7 cellular contexts compared by ENCODE assay signal in genomic region chr18:32093523-32093922, GRCh38. TPM values are rescaled to one million over a fixed set of nuclear protein-coding genes. Genes with fewer than 3 reads are reported as not detected.
DNase-seq lines count a peak whose midpoint lies in the region; ATAC-seq and TF ChIP-seq lines count a peak whose summit lies in the region.

No MANE protein-coding gene starts in this region.

- peaks cover 9% of the 10 kb centered on the region for H3K79me1 ChIP-seq in mesendoderm (ENCODE audit: low read length)

- no peaks in the 10 kb centered on the region for H3K9me2 ChIP-seq in Karpas-422 (replicated peaks; ENCODE audit: insufficient read depth, low read length)

- peak overlapping the region; percentile 89 for H3K4me3 ChIP-seq in GM12875 (ENCODE audit: low read depth, low read length)
- H3K4me3 ChIP-seq in Karpas-422 (ENCODE audit: low read length): peak overlapping the region; percentile 96
- H3K4me3 ChIP-seq in mesendoderm (ENCODE audit: low read length): peak overlapping the region; percentile 63

- H2BK15ac ChIP-seq in mesendoderm (replicated peaks; ENCODE audit: low read depth): no peak overlapping the region

- peak overlapping the region; percentile 99 for H3K56ac ChIP-seq in mesendoderm (ENCODE audit: low read length)

- WGBS in mesendoderm (ENCODE audit: extremely low coverage, insufficient coverage, low lambda C conversion rate): no CpG with 5 or more reads among the region's 7 CpGs

- peak overlapping the region; percentile 56 for H3K4ac ChIP-seq in mesendoderm (ENCODE audit: low read depth, low read length)

- peaks cover 40% of the 10 kb centered on the region for H3K4me1 Mint-ChIP-seq in brain

- peaks cover 20% of the 10 kb centered on the region for H3K4me1 ChIP-seq in Karpas-422 (ENCODE audit: low read length)
- H3K4me1 ChIP-seq in mesendoderm (ENCODE audit: control insufficient read depth, low read depth, low read length): peaks cover 3% of the 10 kb centered on the region

- H3K23ac ChIP-seq in mesendoderm (ENCODE audit: low read length): no peak overlapping the region

- H4K8ac ChIP-seq in mesendoderm (ENCODE audit: low read depth, low read length): no peak overlapping the region

- no peaks in the 10 kb centered on the region for H3K9me3 ChIP-seq in Karpas-422 (ENCODE audit: low read length)

- no peaks in the 10 kb centered on the region for H3K27me3 ChIP-seq in Karpas-422 (ENCODE audit: low read length)
- no peaks in the 10 kb centered on the region for H3K27me3 ChIP-seq in mesendoderm (ENCODE audit: insufficient read depth, low read length, poor library complexity)

- H2BK5ac ChIP-seq in mesendoderm (ENCODE audit: low read length): no peak overlapping the region

- H3K79me2 ChIP-seq in Karpas-422 (ENCODE audit: low read length) (peaks cover 59% of the 10 kb centered on the region), mesendoderm (ENCODE audit: control insufficient read depth, insufficient read depth, low read length) (peaks cover 45% of the 10 kb centered on the region)

- H3K36me3 ChIP-seq in Karpas-422 (ENCODE audit: insufficient read depth, low read length): peaks cover 30% of the 10 kb centered on the region; the same call in 1 of the 2 replicates
- H3K36me3 ChIP-seq in mesendoderm (ENCODE audit: control insufficient read depth, insufficient read depth, low read length): peaks cover 1% of the 10 kb centered on the region

- H3K4me3 Mint-ChIP-seq in brain: peak overlapping the region; percentile 91 to 99 (median 95)

- DNase-seq in Karpas-422: no peak
- DNase-seq in mesendoderm: no peak
- DNase-seq in NCI-H510A (lab: John Stamatoyannopoulos, UW): no peak
- no peak for DNase-seq in HCEC 1CT

- no peaks in the 10 kb centered on the region for H3K9me3 Mint-ChIP-seq in brain

- no peak for ATAC-seq in HG03460 (IDR thresholded peaks at IDR 0.05; ENCODE audit: unreplicated experiment)

- H3K36me3 Mint-ChIP-seq in brain: peaks cover 45% of the 10 kb centered on the region

- no peak overlapping the region for H4K5ac ChIP-seq in mesendoderm (ENCODE audit: low read length)

- H3K27ac Mint-ChIP-seq in brain: peak overlapping the region; percentile 93 to 98 (median 95)

- H2AK5ac ChIP-seq in mesendoderm (ENCODE audit: low read length): no peak overlapping the region

- no peak for TF ChIP-seq CTCF in GM12875 (IDR thresholded peaks at IDR 0.05; ENCODE audit: borderline replicate concordance, insufficient read depth, low read depth, low read length)
- no peak for TF ChIP-seq CTCF in brain (conservative IDR thresholded peaks at IDR 0.05)

- no peak overlapping the region for H2BK120ac ChIP-seq in mesendoderm (ENCODE audit: low read depth, low read length)

- no peak overlapping the region for H2AFZ ChIP-seq in Karpas-422 (ENCODE audit: low read length)

- H3K27ac ChIP-seq in Karpas-422 (ENCODE audit: low read length) (peak overlapping the region; percentile 67), mesendoderm (ENCODE audit: low read depth, low read length) (peak overlapping the region; percentile 86)

- H3K27me3 Mint-ChIP-seq in brain: peaks cover 7% of the 10 kb centered on the region

- H3K9ac ChIP-seq in Karpas-422 (ENCODE audit: low read length) (peak overlapping the region; percentile 97), mesendoderm (ENCODE audit: low read length) (peak overlapping the region; percentile 97)

- H4K20me1 ChIP-seq in Karpas-422 (ENCODE audit: insufficient read depth, low read depth, low read length): peaks cover 21% of the 10 kb centered on the region; the same call in 1 of the 2 replicates

- H3K18ac ChIP-seq in mesendoderm (ENCODE audit: low read length): peak overlapping the region; percentile 96

- H3K4me2 ChIP-seq in Karpas-422 (ENCODE audit: low read depth, low read length, poor library complexity, severe bottlenecking): peak overlapping the region; percentile 77
- H3K4me2 ChIP-seq in mesendoderm (ENCODE audit: low read length): peak overlapping the region; percentile 51

RNA-seq across cellular contexts. Expression of gene RNF138, which starts 1.8 kb away (rescaled TPM):
- 21.8 and 34.0 TPM in 2 replicates for total RNA-seq in Karpas-422 (2014; rRNA removed; shearing (Covaris generic); ENCODE audit: low replicate concordance)
- polyA plus RNA-seq in brain (ENCODE audit: insufficient read depth, low read depth, low replicate concordance): 14.9 TPM
- 57.7 TPM for polyA plus RNA-seq in mesendoderm (2013, experiment 1 of 2)
- polyA plus RNA-seq in mesendoderm (2013, experiment 2 of 2): 57.6 TPM
